Comparison of ENCODE assay signal across 8 cellular contexts in the genomic region with DNA sequence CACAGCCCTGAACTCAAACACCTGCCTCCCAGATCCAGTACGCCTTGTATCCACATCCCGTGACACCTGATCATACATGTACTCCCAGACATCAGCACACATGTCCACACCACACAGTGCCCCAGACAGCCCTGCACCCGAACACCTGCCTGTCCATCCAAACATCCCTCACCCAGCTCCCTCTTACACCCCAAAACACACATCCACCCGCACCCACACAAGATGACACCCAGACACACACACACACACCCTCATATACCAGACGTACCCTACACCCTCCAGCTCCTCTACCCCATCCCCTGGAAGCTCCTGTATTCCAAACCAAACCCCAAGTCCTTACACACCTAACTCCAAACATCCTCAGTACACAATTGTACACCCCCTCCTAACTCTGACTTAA. TPM values are rescaled to one million over a fixed set of nuclear protein-coding genes. Genes with fewer than 3 reads are reported as not detected.
DNase-seq lines count a peak whose midpoint lies in the region; ATAC-seq and TF ChIP-seq lines count a peak whose summit lies in the region.

No MANE protein-coding gene starts in this region.

- no peaks in the 10 kb centered on the region for H4K20me1 ChIP-seq in hepatocyte (ENCODE audit: insufficient read depth, poor library complexity, severe bottlenecking)

- peak overlapping the region; percentile 88 for H3K4me2 ChIP-seq in hepatocyte

- H3K9ac ChIP-seq in skeletal muscle tissue (ENCODE audit: low read depth in 1 of 3, low read length in 3 of 3), result peak overlapping the region; percentile 35 to 78 (median 76)

- H3K27me3 ChIP-seq in hepatocyte (no peaks in the 10 kb centered on the region), skeletal muscle tissue (ENCODE audit: control insufficient read depth in 3 of 3, insufficient read depth in 3 of 3, low read length in 3 of 3) (peaks cover 0 to 12% (median 4%) of the 10 kb centered on the region in 3 donors)

- no peaks in the 10 kb centered on the region for H3K9me2 ChIP-seq in hepatocyte (replicated peaks; ENCODE audit: insufficient read depth)

- no peaks in the 10 kb centered on the region for H3K27me3 Mint-ChIP-seq in activated naive CD8-positive, alpha-beta T cell

- ATAC-seq in HG03342 (IDR thresholded peaks at IDR 0.05; ENCODE audit: unreplicated experiment) (no peak), HG02759 (IDR thresholded peaks at IDR 0.05; ENCODE audit: unreplicated experiment) (no peak)

- H3K4me3 ChIP-seq in HFF-Myc (replicated peaks; ENCODE audit: low read depth, low read length) (peak overlapping the region; percentile 75), hepatocyte (no peak overlapping the region), skeletal muscle tissue (ENCODE audit: low read length in 3 of 3) (peak overlapping the region; percentile 67 to 77 (median 72))

- peak overlapping the region; percentile 54 for H3K27ac Mint-ChIP-seq in activated naive CD8-positive, alpha-beta T cell

- H3K4me1 ChIP-seq in hepatocyte (ENCODE audit: insufficient read depth), result peaks cover 19% of the 10 kb centered on the region
- H3K4me1 ChIP-seq in skeletal muscle tissue (ENCODE audit: control insufficient read depth in 3 of 3, insufficient read depth in 3 of 3, low read length in 3 of 3), result peaks cover 20 to 34% (median 30%) of the 10 kb centered on the region in 3 donors

- TF ChIP-seq CTCF in HFF-Myc (IDR thresholded peaks at IDR 0.05; ENCODE audit: low read depth, low read length, missing control alignments), result no peak
- TF ChIP-seq CTCF in hepatocyte (IDR thresholded peaks at IDR 0.05; ENCODE audit: poor library complexity), result no peak

- peak overlapping the region; percentile 72 for H3K4me3 Mint-ChIP-seq in activated naive CD8-positive, alpha-beta T cell

- H3K9me3 ChIP-seq in hepatocyte (ENCODE audit: low read depth) (no peaks in the 10 kb centered on the region), skeletal muscle tissue (ENCODE audit: control insufficient read depth in 3 of 3, low read length in 3 of 3) (no peaks in the 10 kb centered on the region)

- H3K79me2 ChIP-seq in hepatocyte, result no peaks in the 10 kb centered on the region

- H3K27ac ChIP-seq in hepatocyte (no peak overlapping the region), skeletal muscle tissue (ENCODE audit: low read depth, low read length) (peak overlapping the region; percentile 79)

- H2AFZ ChIP-seq in hepatocyte, result no peak overlapping the region

- DNase-seq in HFF-Myc (ENCODE audit: extremely low read depth, low read depth) (no peak), hepatocyte (ENCODE audit: low spot score) (no peak)
- no peak for DNase-seq in NK-92 treated with Interleukin-12 subunit alpha and Interleukin-12 subunit beta, amount 100 ng/mL, for 24 hours (lab: John Stamatoyannopoulos, UW)
- DNase-seq in activated CD8-positive, alpha-beta memory T cell treated with anti-CD3 and anti-CD28 coated beads for 24 hours, result no peak

- no peaks in the 10 kb centered on the region for H3K9me3 Mint-ChIP-seq in activated naive CD8-positive, alpha-beta T cell (ENCODE audit: low read depth)

- no peaks in the 10 kb centered on the region for H3K36me3 ChIP-seq in hepatocyte (replicated peaks; ENCODE audit: insufficient read depth, low read depth)
- peaks cover 0 to 7% (median 2%) of the 10 kb centered on the region in 3 donors for H3K36me3 ChIP-seq in skeletal muscle tissue (ENCODE audit: control insufficient read depth in 3 of 3, insufficient read depth in 3 of 3, low read length in 3 of 3)

- no peaks in the 10 kb centered on the region for H3K36me3 Mint-ChIP-seq in activated naive CD8-positive, alpha-beta T cell

- 83% methylated on average over 5 of the region's 5 CpGs for WGBS in hepatocyte (ENCODE audit: low lambda C conversion rate, missing lambda C conversion rate)

- H3K4me1 Mint-ChIP-seq in activated naive CD8-positive, alpha-beta T cell (ENCODE audit: low read depth), result peaks cover 15% of the 10 kb centered on the region

RNA-seq across cellular contexts. Expression of gene CAMK1, which starts 0.7 kb away (rescaled TPM):
- total RNA-seq in hepatocyte (9.7 and 11.8 TPM in 2 replicates), skeletal muscle tissue (23.0 TPM)
- 12.4 and 16.1 TPM in 2 replicates for polyA plus RNA-seq in hepatocyte

RNA-seq across cellular contexts. Expression of gene OGG1, which starts 19.3 kb away (rescaled TPM):
- total RNA-seq in hepatocyte, result 34.7 and 38.7 TPM in 2 replicates
- polyA plus RNA-seq in hepatocyte, result 43.2 and 48.9 TPM in 2 replicates
- 29.2 TPM for total RNA-seq in skeletal muscle tissue

RNA-seq across cellular contexts. Expression of gene TADA3, which starts 23.3 kb away (rescaled TPM):
- total RNA-seq in hepatocyte, result 65.5 and 70.4 TPM in 2 replicates
- 55.5 and 61.2 TPM in 2 replicates for polyA plus RNA-seq in hepatocyte
- total RNA-seq in skeletal muscle tissue, result 27.1 TPM

RNA-seq across cellular contexts. Expression of gene ARPC4, which starts 23.9 kb away (rescaled TPM):
- 175 and 182 TPM in 2 replicates for total RNA-seq in hepatocyte
- 132 and 149 TPM in 2 replicates for polyA plus RNA-seq in hepatocyte
- total RNA-seq in skeletal muscle tissue, result 65.2 TPM

RNA-seq across cellular contexts. Expression of gene BRPF1, which starts 37.5 kb away (rescaled TPM):
- total RNA-seq in hepatocyte (9.6 and 10.7 TPM in 2 replicates), skeletal muscle tissue (10.4 TPM)
- 9.1 and 9.3 TPM in 2 replicates for polyA plus RNA-seq in hepatocyte
